ENCODE assay signal across 8 cellular contexts in the genomic region with DNA sequence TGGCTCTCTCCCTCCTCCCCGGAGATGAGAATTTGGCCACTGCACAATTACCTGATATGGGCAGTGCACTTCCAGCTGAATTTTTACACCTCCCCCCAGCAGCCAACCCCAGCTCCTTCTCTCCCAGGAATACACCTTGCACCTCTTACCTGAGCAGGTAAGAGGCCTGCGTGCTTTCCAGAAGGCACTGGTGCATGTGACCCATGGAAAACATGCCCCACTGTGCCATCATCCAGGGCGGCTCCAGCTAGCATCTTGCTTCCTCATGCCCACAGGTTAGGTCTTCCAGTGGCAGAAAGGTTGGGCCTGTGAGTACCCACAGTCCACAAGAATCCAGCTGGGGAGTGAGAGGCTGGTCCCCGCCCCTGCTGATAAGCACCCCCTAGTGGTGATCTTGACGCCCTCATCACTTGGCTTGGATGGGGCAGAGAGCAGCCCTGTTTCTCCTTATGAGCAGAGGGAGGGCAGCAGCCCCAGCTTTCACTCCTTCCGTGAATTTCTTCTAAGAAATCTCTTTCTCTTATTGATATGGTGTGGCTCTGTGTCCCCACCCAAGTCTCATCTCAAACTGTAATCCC. TPM values are rescaled to one million over a fixed set of nuclear protein-coding genes. Genes with fewer than 3 reads are reported as not detected.
DNase-seq lines count a peak whose midpoint lies in the region; ATAC-seq and TF ChIP-seq lines count a peak whose summit lies in the region.

No MANE protein-coding gene starts in this region.

- DNase-seq in CMK (ENCODE audit: low read depth) (peak; percentile 31), H7 (peak; percentile 78), SKM-1 (lab: John Stamatoyannopoulos, UW; ENCODE audit: unreplicated experiment) (peak; percentile 65), amniotic epithelial cell (ENCODE audit: low read depth) (peak; percentile 6), AG08396 (ENCODE audit: low spot score) (no peak)
- DNase-seq in natural killer cell treated with Interleukin-12 subunit alpha and Interleukin-12 subunit beta and Interleukin-15 and Interleukin-18, amount 100 ng/mL, for 72 hours (ENCODE audit: low spot score), result no peak

- no peak overlapping the region for H3K4me3 ChIP-seq in H7 (ENCODE audit: insufficient read depth, low read depth, low read length)

- H3K36me3 ChIP-seq in H7 (replicated peaks; ENCODE audit: control insufficient read depth, insufficient read depth, low read length), result no peaks in the 10 kb centered on the region

- H3K27me3 Mint-ChIP-seq in natural killer cell treated with Interleukin-12 subunit alpha and Interleukin-12 subunit beta and Interleukin-15 and Interleukin-18, amount 100 ng/mL, for 72 hours, result no peaks in the 10 kb centered on the region

- peak; percentile 66 to 79 for ATAC-seq in natural killer cell treated with Interleukin-12 subunit alpha and Interleukin-12 subunit beta and Interleukin-15 and Interleukin-18, amount 100 ng/mL, for 72 hours
- ATAC-seq in HG03196 (IDR thresholded peaks at IDR 0.05; ENCODE audit: unreplicated experiment) (no peak), GM18505 (IDR thresholded peaks at IDR 0.05; ENCODE audit: unreplicated experiment) (no peak)

- no peak overlapping the region for H3K27ac Mint-ChIP-seq in natural killer cell treated with Interleukin-12 subunit alpha and Interleukin-12 subunit beta and Interleukin-15 and Interleukin-18, amount 100 ng/mL, for 72 hours

- no peak overlapping the region for H3K4me3 Mint-ChIP-seq in natural killer cell treated with Interleukin-12 subunit alpha and Interleukin-12 subunit beta and Interleukin-15 and Interleukin-18, amount 100 ng/mL, for 72 hours

- H3K9me3 Mint-ChIP-seq in natural killer cell treated with Interleukin-12 subunit alpha and Interleukin-12 subunit beta and Interleukin-15 and Interleukin-18, amount 100 ng/mL, for 72 hours, result no peaks in the 10 kb centered on the region

- H3K27me3 ChIP-seq in H7 (ENCODE audit: control insufficient read depth, insufficient read depth, low read length), result no peaks in the 10 kb centered on the region

- peaks cover 0 to 8% of the 10 kb centered on the region in 2 donors for H3K4me1 Mint-ChIP-seq in natural killer cell treated with Interleukin-12 subunit alpha and Interleukin-12 subunit beta and Interleukin-15 and Interleukin-18, amount 100 ng/mL, for 72 hours (ENCODE audit: low read depth in 2 of 2)

- H3K36me3 Mint-ChIP-seq in natural killer cell treated with Interleukin-12 subunit alpha and Interleukin-12 subunit beta and Interleukin-15 and Interleukin-18, amount 100 ng/mL, for 72 hours, result no peaks in the 10 kb centered on the region

- TF ChIP-seq POLR2A in GM18505 (IDR thresholded peaks at IDR 0.05; ENCODE audit: borderline replicate concordance, extremely low read depth, insufficient read depth, insufficient read length), result no peak

RNA-seq across cellular contexts. Expression of gene EDARADD, which starts 57.8 kb away (rescaled TPM):
- 1.3 and 2.1 TPM in 2 replicates for total RNA-seq in H7 (2014; rRNA removed; shearing (Covaris generic))
- total RNA-seq in natural killer cell treated with Interleukin-12 subunit alpha and Interleukin-12 subunit beta and Interleukin-15 and Interleukin-18, amount 100 ng/mL, for 72 hours, result 1 to 10 TPM; 1.9 to 7.2 TPM

Comparison
In these comparisons a context has a peak if more than half of its experiments do, and no peak if none do; other contexts are left out.
1. DNase-seq: peak in CMK (single experiment), H7 (single experiment), SKM-1 (single experiment) and amniotic epithelial cell (single experiment); none in natural killer cell treated with Interleukin-12 subunit alpha and Interleukin-12 subunit beta and Interleukin-15 and Interleukin-18, amount 100 ng/mL, for 72 hours (single experiment) and AG08396 (single experiment).
2. ATAC-seq: peak in natural killer cell treated with Interleukin-12 subunit alpha and Interleukin-12 subunit beta and Interleukin-15 and Interleukin-18, amount 100 ng/mL, for 72 hours (2 of 2); none in HG03196 (single experiment) and GM18505 (single experiment).